ENCODE assay signal across 10 cellular contexts in genomic region chr10:1044964-1045363, GRCh38. TPM values are rescaled to one million over a fixed set of nuclear protein-coding genes. Genes with fewer than 3 reads are reported as not detected.
A peak's percentile ranks its signal among the peaks of the same experiment; 100 is the strongest.
DNase-seq lines count a peak whose midpoint lies in the region; ATAC-seq, FAIRE-seq and TF ChIP-seq lines count a peak whose summit lies in the region.
"Had no signal": no experiment of that assay in that cellular context is flagged by ENCODE, and none has a peak within 500 bp of the region (broad histone marks: within the 10 kb centered on the region; RNA-seq: fewer than 3 reads in every experiment).

No MANE protein-coding gene starts in this region.

- no peak overlapping the region for H3K4me3 ChIP-seq in fibroblast of the aortic adventitia (ENCODE audit: low read depth, low read length)
- peak overlapping the region in 1 of 8 donors; percentile 64 for H3K4me3 ChIP-seq in spleen
- H3K4me3 ChIP-seq in pancreas: no peak overlapping the region

- no peaks in the 10 kb centered on the region for H3K9me3 ChIP-seq in spleen
- no peaks in the 10 kb centered on the region for H3K9me3 ChIP-seq in pancreas

- no peak for TF ChIP-seq POLR2A in spleen (IDR thresholded peaks at IDR 0.05)

- peak overlapping the region; percentile 72 for H3K4me3 Mint-ChIP-seq in activated CD4-positive, alpha-beta T cell treated with anti-CD3 and anti-CD28 coated beads for 36 hours

- H3K27me3 ChIP-seq in spleen (replicated peaks in 1 of 7): no peaks in the 10 kb centered on the region
- no peaks in the 10 kb centered on the region for H3K27me3 ChIP-seq in pancreas

- TF ChIP-seq CTCF in VCaP (conservative IDR thresholded peaks at IDR 0.05) (no peak), fibroblast of the aortic adventitia (IDR thresholded peaks at IDR 0.05; ENCODE audit: insufficient read depth, low read length) (no peak), spleen (IDR thresholded peaks at IDR 0.05 in 8 of 11, conservative IDR thresholded peaks at IDR 0.05 in 3 of 11) (no peak), pancreas (IDR thresholded peaks at IDR 0.05) (no peak)

- H3K4me1 Mint-ChIP-seq in activated CD4-positive, alpha-beta T cell treated with anti-CD3 and anti-CD28 coated beads for 36 hours: peaks cover 40% of the 10 kb centered on the region

- FAIRE-seq in pancreas (lab: Jason Lieb, UNC): no peak
- FAIRE-seq: A204.1 had no signal

- H3K36me3 ChIP-seq in spleen (peaks cover 0 to 35% (median 27%) of the 10 kb centered on the region in 6 donors), pancreas (peaks cover 0 to 25% (median 4%) of the 10 kb centered on the region in 3 donors)

- H3K27me3 Mint-ChIP-seq in activated CD4-positive, alpha-beta T cell treated with anti-CD3 and anti-CD28 coated beads for 36 hours: no peaks in the 10 kb centered on the region

- POLR2A ChIA-PET in activated CD4-positive, alpha-beta T cell treated with anti-CD3 and anti-CD28 coated beads for 36 hours (lab: Charles Lee): interaction anchor here (1.5 kb wide), 1 partner anchor 8 kb away, joined by 4 read pairs; no protein-coding TSS in a partner anchor

- peaks cover 27 to 78% (median 58%) of the 10 kb centered on the region in 6 donors for H3K4me1 ChIP-seq in spleen
- peaks cover 2 to 24% (median 5%) of the 10 kb centered on the region in 3 donors for H3K4me1 ChIP-seq in pancreas

- intact Hi-C loops in activated CD4-positive, alpha-beta T cell treated with anti-CD3 and anti-CD28 coated beads for 36 hours (cut with DNase I, micrococcal nuclease): no loop called here
- intact Hi-C loops in spleen (cut with DNase I; ENCODE audit: low total_unique reads): no loop called here
- intact Hi-C loops in pancreas (cut with DNase I): no loop called here

- no peak for DNase-seq in activated CD4-positive, alpha-beta T cell treated with anti-CD3 and anti-CD28 coated beads for 36 hours
- no peak for DNase-seq in activated CD4-positive, alpha-beta T cell treated with anti-CD3 and anti-CD28 coated beads, Interleukin-2, amount 50 U/mL, for 1 hour
- DNase-seq in fibroblast of the aortic adventitia (ENCODE audit: low read depth) (peak; percentile 15), spleen (no peak), pancreas (no peak), LoVo (ENCODE audit: low spot score) (no peak)

- H3K36me3 Mint-ChIP-seq in activated CD4-positive, alpha-beta T cell treated with anti-CD3 and anti-CD28 coated beads for 36 hours (ENCODE audit: low read depth): peaks cover 60% of the 10 kb centered on the region

- WGBS in spleen, 5 donors: 66 to 80% (median 68%) methylated on average over 4 of the region's 4 CpGs
- WGBS in pancreas, 2 donors: 61 to 66% methylated on average over 4 of the region's 4 CpGs

- H3K27ac Mint-ChIP-seq in activated CD4-positive, alpha-beta T cell treated with anti-CD3 and anti-CD28 coated beads for 36 hours: peak overlapping the region; percentile 97

- CTCF ChIA-PET in activated CD4-positive, alpha-beta T cell treated with anti-CD3 and anti-CD28 coated beads for 36 hours (lab: Charles Lee): no interaction called here

- H3K9me3 Mint-ChIP-seq in activated CD4-positive, alpha-beta T cell treated with anti-CD3 and anti-CD28 coated beads for 36 hours (ENCODE audit: low read depth): no peaks in the 10 kb centered on the region

- H3K27ac ChIP-seq in VCaP (peak overlapping the region; percentile 18; the same call in 1 of the 2 replicates), spleen (peak overlapping the region; percentile 82 to 97 (median 94)), pancreas (no peak overlapping the region)

- ATAC-seq in activated CD4-positive, alpha-beta T cell treated with anti-CD3 and anti-CD28 coated beads for 36 hours: no peak
- ATAC-seq in pancreas (no peak), HG03135 (IDR thresholded peaks at IDR 0.05; ENCODE audit: unreplicated experiment) (no peak)

RNA-seq across cellular contexts. Expression of gene IDI1, which starts 4.0 kb away (rescaled TPM):
- 10 to 100 TPM; 40.4 to 66.0 TPM for total RNA-seq in activated CD4-positive, alpha-beta T cell treated with anti-CD3 and anti-CD28 coated beads for 36 hours
- total RNA-seq in fibroblast of the aortic adventitia (ENCODE audit: low replicate concordance) (48.1 and 67.4 TPM in 2 replicates), spleen (100 to 1,000 TPM in 1 of 7 donors, 10 to 100 TPM in 6; 43.9 to 136 (median 62.6) TPM), pancreas (10 to 100 TPM in 3 of 6 donors, 1 to 10 TPM in 3; 5.4 to 13.4 (median 9.6) TPM)
- polyA plus RNA-seq in spleen (10 to 100 TPM; 47.9 to 75.3 (median 68.5) TPM), pancreas (10 to 100 TPM in 1 of 2 donors, 1 to 10 TPM in 1; 8.3 to 26.7 TPM)

RNA-seq across cellular contexts. Expression of gene WDR37, which starts 11.2 kb away (rescaled TPM):
- 10 to 100 TPM; 16.3 to 16.8 TPM for total RNA-seq in activated CD4-positive, alpha-beta T cell treated with anti-CD3 and anti-CD28 coated beads for 36 hours
- 14.4 and 17.0 TPM in 2 replicates for total RNA-seq in fibroblast of the aortic adventitia (ENCODE audit: low replicate concordance)
- total RNA-seq in spleen: 10 to 100 TPM; 29.2 to 60.6 (median 40.4) TPM
- 10 to 100 TPM in 2 of 3 donors, 1 to 10 TPM in 1; 8.4 to 13.7 (median 10.8) TPM for polyA plus RNA-seq in spleen
- 10 to 100 TPM in 1 of 6 donors, 1 to 10 TPM in 5; 8.5 to 11.6 (median 8.9) TPM for total RNA-seq in pancreas
- 1 to 10 TPM; 4.6 to 8.5 TPM for polyA plus RNA-seq in pancreas

RNA-seq across cellular contexts. Expression of gene IDI2, which starts 19.3 kb away (rescaled TPM):
- total RNA-seq in activated CD4-positive, alpha-beta T cell treated with anti-CD3 and anti-CD28 coated beads for 36 hours: not detected
- total RNA-seq in fibroblast of the aortic adventitia (ENCODE audit: low replicate concordance) (not detected in 2 replicates), spleen (not detected), pancreas (not detected)
- polyA plus RNA-seq in spleen (under 1 TPM in 2 of 3 donors, not detected in 1; 0.06 to 0.09 TPM), pancreas (under 1 TPM; 0.14 to 0.15 TPM)
- total RNA-seq: temporal lobe had no signal

RNA-seq across cellular contexts. Expression of gene GTPBP4, which starts 56.7 kb away (rescaled TPM):
- 100 to 1,000 TPM; 109 to 116 TPM for total RNA-seq in activated CD4-positive, alpha-beta T cell treated with anti-CD3 and anti-CD28 coated beads for 36 hours
- 26.5 and 81.8 TPM in 2 replicates for total RNA-seq in fibroblast of the aortic adventitia (ENCODE audit: low replicate concordance)
- 10 to 100 TPM; 18.9 to 48.6 (median 37.5) TPM for total RNA-seq in spleen
- 10 to 100 TPM; 16.6 to 27.3 (median 25.4) TPM for polyA plus RNA-seq in spleen
- 10 to 100 TPM in 5 of 6 donors, 1 to 10 TPM in 1; 7.5 to 18.4 (median 15.8) TPM for total RNA-seq in pancreas
- 10 to 100 TPM in 1 of 2 donors, 1 to 10 TPM in 1; 6.9 to 18.3 TPM for polyA plus RNA-seq in pancreas

Comparison
In these comparisons a context has a peak if more than half of its experiments do, and no peak if none do; other contexts are left out.
1. H3K27ac ChIP-seq: peak in VCaP (single experiment) and spleen (8 of 8); none in pancreas (0 of 4).